In genomic region chr18:48835119-48835518, GRCh38 we compare ENCODE assay signal across 9 cellular contexts.
DNase-seq lines count a peak whose midpoint lies in the region; ATAC-seq, FAIRE-seq and TF ChIP-seq lines count a peak whose summit lies in the region.
"Had no signal": no experiment of that assay in that cellular context is flagged by ENCODE, and none has a peak within 500 bp of the region (broad histone marks: within the 10 kb centered on the region; RNA-seq: fewer than 3 reads in every experiment).

No MANE protein-coding gene starts in this region.

- peaks cover 15% of the 10 kb centered on the region for H3F3A ChIP-seq in MM.1S (ENCODE audit: insufficient read depth, low read length)

- H3K27ac ChIP-seq in MM.1S (ENCODE audit: low read length) = peak overlapping the region; percentile 84

- peak overlapping the region; percentile 35 for H2AFZ ChIP-seq in MM.1S (ENCODE audit: low read length)

- DNase-seq in CD14-positive monocyte (ENCODE audit: low spot score) (no peak), MM.1S (peak; percentile 58), naive B cell (no peak), GM12891 (ENCODE audit: insufficient read length, low spot score) (no peak), NCI-H146 treated with DMSO at 0.1 percent for 48 hours (lab: John Stamatoyannopoulos, UW; ENCODE audit: unreplicated experiment) (no peak), NCI-H69 (lab: John Stamatoyannopoulos, UW) (no peak)
- DNase-seq in activated naive CD8-positive, alpha-beta T cell treated with anti-CD3 and anti-CD28 coated beads, Interleukin-2, amount 10 ng/mL, durations not matched to agents 7 days and 5 days = peak; percentile 40
- DNase-seq: DMS153 had no signal

- POLR2A ChIA-PET in activated naive CD8-positive, alpha-beta T cell treated with anti-CD3 and anti-CD28 coated beads, Interleukin-2, amount 10 ng/mL, durations not matched to agents 7 days and 5 days (lab: Charles Lee) = interaction anchor here (0.7 to 3.9 kb wide), 8 partner anchors 8 to 136 kb away, joined by 3 to 15 read pairs (median 4); no protein-coding TSS in a partner anchor

- H3K79me2 ChIP-seq in MM.1S (ENCODE audit: low read length) = peaks cover 15% of the 10 kb centered on the region

- H3K4me3 Mint-ChIP-seq in CD14-positive monocyte (peak overlapping the region; percentile 27 to 74), naive B cell (peak overlapping the region in 7 of 8 donors; percentile 4 to 74 (median 59))
- peak overlapping the region; percentile 91 for H3K4me3 Mint-ChIP-seq in activated naive CD8-positive, alpha-beta T cell treated with anti-CD3 and anti-CD28 coated beads, Interleukin-2, amount 10 ng/mL, durations not matched to agents 7 days and 5 days

- no peaks in the 10 kb centered on the region for H3K36me3 ChIP-seq in MM.1S (replicated peaks; ENCODE audit: insufficient read depth, low read length)

- no peaks in the 10 kb centered on the region for H4K20me1 ChIP-seq in MM.1S (ENCODE audit: insufficient read depth, low read length)

- no peak for FAIRE-seq in GM12891 (lab: Jason Lieb, UNC)

- H3K4me2 ChIP-seq in MM.1S (ENCODE audit: low read depth, low read length) = peak overlapping the region; percentile 61

- peaks cover 29% of the 10 kb centered on the region for H3K4me1 ChIP-seq in MM.1S (ENCODE audit: low read length)

- H3K27me3 Mint-ChIP-seq in CD14-positive monocyte (ENCODE audit: low read depth in 3 of 3) (peaks cover 0 to 12% (median 7%) of the 10 kb centered on the region in 3 donors), naive B cell (peaks cover 4 to 38% (median 7%) of the 10 kb centered on the region in 3 donors)
- H3K27me3 Mint-ChIP-seq in activated naive CD8-positive, alpha-beta T cell treated with anti-CD3 and anti-CD28 coated beads, Interleukin-2, amount 10 ng/mL, durations not matched to agents 7 days and 5 days = no peaks in the 10 kb centered on the region

- peaks cover 0 to 2% (median 0%) of the 10 kb centered on the region in 7 donors for H3K9me3 Mint-ChIP-seq in CD14-positive monocyte
- no peaks in the 10 kb centered on the region for H3K9me3 Mint-ChIP-seq in activated naive CD8-positive, alpha-beta T cell treated with anti-CD3 and anti-CD28 coated beads, Interleukin-2, amount 10 ng/mL, durations not matched to agents 7 days and 5 days
- no peaks in the 10 kb centered on the region for H3K9me3 Mint-ChIP-seq in naive B cell

- H3K36me3 Mint-ChIP-seq in CD14-positive monocyte (peaks cover 6 to 15% of the 10 kb centered on the region in 2 donors), naive B cell (no peaks in the 10 kb centered on the region)
- H3K36me3 Mint-ChIP-seq in activated naive CD8-positive, alpha-beta T cell treated with anti-CD3 and anti-CD28 coated beads, Interleukin-2, amount 10 ng/mL, durations not matched to agents 7 days and 5 days = peaks cover 3% of the 10 kb centered on the region

- ATAC-seq in activated naive CD8-positive, alpha-beta T cell treated with anti-CD3 and anti-CD28 coated beads, Interleukin-2, amount 10 ng/mL, durations not matched to agents 7 days and 5 days (ENCODE audit: low read depth) = no peak
- ATAC-seq in naive B cell (ENCODE audit: low read depth in 2 of 2) (no peak), HG02588 (IDR thresholded peaks at IDR 0.05; ENCODE audit: unreplicated experiment) (no peak)

- peak overlapping the region; percentile 48 for H3K4me3 ChIP-seq in MM.1S (ENCODE audit: low read length)

- H3K9me2 ChIP-seq in MM.1S (replicated peaks; ENCODE audit: insufficient read depth, low read length) = no peaks in the 10 kb centered on the region

- no peaks in the 10 kb centered on the region for H3K9me3 ChIP-seq in MM.1S (replicated peaks; ENCODE audit: insufficient read depth, low read length)

- no peak for TF ChIP-seq POLR2A in GM12891 (IDR thresholded peaks at IDR 0.05; ENCODE audit: low read depth, low read length)

- H3K4me1 Mint-ChIP-seq in CD14-positive monocyte (peaks cover 58% of the 10 kb centered on the region), naive B cell (peaks cover 26 to 62% (median 46%) of the 10 kb centered on the region in 3 donors)
- H3K4me1 Mint-ChIP-seq in activated naive CD8-positive, alpha-beta T cell treated with anti-CD3 and anti-CD28 coated beads, Interleukin-2, amount 10 ng/mL, durations not matched to agents 7 days and 5 days = peaks cover 66% of the 10 kb centered on the region

- intact Hi-C loops in CD14-positive monocyte (cut with micrococcal nuclease) = loop anchor here (2.0 to 10.0 kb wide), 3 partner anchors 20 to 62 kb away; no protein-coding TSS in a partner anchor

- TF ChIP-seq CTCF in CD14-positive monocyte (IDR thresholded peaks at IDR 0.05) (no peak), MM.1S (IDR thresholded peaks at IDR 0.05; ENCODE audit: low read length) (no peak)

- H3K9ac ChIP-seq in MM.1S (ENCODE audit: low read length) = peak overlapping the region; percentile 66

- H3K27ac Mint-ChIP-seq in CD14-positive monocyte (peak overlapping the region; percentile 86 to 95 (median 92)), naive B cell (peak overlapping the region in 1 of 6 donors; percentile 60)
- H3K27ac Mint-ChIP-seq in activated naive CD8-positive, alpha-beta T cell treated with anti-CD3 and anti-CD28 coated beads, Interleukin-2, amount 10 ng/mL, durations not matched to agents 7 days and 5 days = peak overlapping the region; percentile 98

- no peaks in the 10 kb centered on the region for H3K27me3 ChIP-seq in MM.1S (replicated peaks; ENCODE audit: insufficient read depth, low read length)

TF ChIP-seq in GM12891, 5 proteins besides CTCF, POLR2A, EP300 and RAD21:
- TF ChIP-seq SPI1 (IDR thresholded peaks at IDR 0.05; ENCODE audit: low read depth, low read length) (no peak), TAF1 (IDR thresholded peaks at IDR 0.05; ENCODE audit: low read depth, low read length) (no peak), PAX5 (IDR thresholded peaks at IDR 0.05; ENCODE audit: insufficient read depth, low read length, severe bottlenecking) (no peak), POLR2AphosphoS5 (IDR thresholded peaks at IDR 0.05; ENCODE audit: low read depth, low read length) (no peak), POU2F2 (IDR thresholded peaks at IDR 0.05; ENCODE audit: low read depth, low read length) (no peak)
TF ChIP-seq in GM12891: peak in this region for 0.

Comparison
In these comparisons a context has a peak if more than half of its experiments do, and no peak if none do; other contexts are left out.
1. DNase-seq: peak in MM.1S (single experiment) and activated naive CD8-positive, alpha-beta T cell treated with anti-CD3 and anti-CD28 coated beads, Interleukin-2, amount 10 ng/mL, durations not matched to agents 7 days and 5 days (single experiment); none in CD14-positive monocyte (single experiment), naive B cell (single experiment), GM12891 (single experiment), NCI-H146 treated with DMSO at 0.1 percent for 48 hours (single experiment) and NCI-H69 (single experiment).
2. Peak in every context shown above with its lines, with median percentiles within 50 percentile points of each other: H3K4me3 Mint-ChIP-seq.